In the genomic region with DNA sequence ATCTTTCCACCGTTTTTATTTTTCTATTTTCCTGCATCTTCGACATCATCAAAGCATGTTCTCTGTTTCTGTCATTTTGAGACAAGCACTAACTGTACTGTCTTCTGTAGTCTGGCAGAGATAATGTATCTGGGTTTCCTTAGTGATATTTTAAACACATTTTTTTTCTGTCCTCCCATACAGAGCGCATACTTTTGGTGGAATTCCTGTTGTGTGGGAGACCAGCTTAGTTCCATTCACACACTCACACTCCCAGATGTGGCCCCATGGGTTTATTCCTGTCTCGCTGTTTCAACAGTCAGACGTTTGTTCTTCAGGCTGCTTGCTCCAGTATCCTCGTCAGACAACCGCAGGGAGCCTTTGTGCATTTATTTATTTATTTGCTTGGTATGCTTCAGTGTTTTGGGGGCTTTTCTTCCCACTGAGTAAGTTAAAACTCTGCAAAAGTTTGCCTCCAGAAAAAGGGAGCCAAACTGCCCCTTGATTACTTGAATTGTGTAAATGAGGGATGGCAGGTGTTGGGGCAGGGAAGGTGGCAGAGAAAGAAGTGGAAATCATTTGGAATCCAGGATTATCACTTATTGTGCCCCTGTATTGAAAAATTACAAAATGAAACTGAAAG, we compare ENCODE assay signal across 10 cellular contexts.
DNase-seq lines count a peak whose midpoint lies in the region; ATAC-seq and TF ChIP-seq lines count a peak whose summit lies in the region.
"Had no signal": no experiment of that assay in that cellular context is flagged by ENCODE, and none has a peak within 500 bp of the region (broad histone marks: within the 10 kb centered on the region; RNA-seq: fewer than 3 reads in every experiment).

No MANE protein-coding gene starts in this region.

- no peak for TF ChIP-seq CTCF in heart right ventricle (IDR thresholded peaks at IDR 0.05)

- H3K4me1 ChIP-seq in heart right ventricle = peaks cover 0 to 62% (median 46%) of the 10 kb centered on the region in 9 donors

- H3K27me3 Mint-ChIP-seq in activated CD4-positive, alpha-beta T cell treated with anti-CD3 and anti-CD28 coated beads, Interleukin-2, amount 10 ng/mL, durations not matched to agents 24 days and 14 days = no peaks in the 10 kb centered on the region

- H3K9me3 Mint-ChIP-seq in activated CD4-positive, alpha-beta T cell treated with anti-CD3 and anti-CD28 coated beads, Interleukin-2, amount 10 ng/mL, durations not matched to agents 24 days and 14 days = peaks cover 11% of the 10 kb centered on the region

- 11 to 20% methylated on average over 7 of the region's 7 CpGs for WGBS in heart right ventricle, 2 donors

- H3K4me3 Mint-ChIP-seq in activated CD4-positive, alpha-beta T cell treated with anti-CD3 and anti-CD28 coated beads, Interleukin-2, amount 10 ng/mL, durations not matched to agents 24 days and 14 days = no peak overlapping the region

- peak; percentile 82 to 92 (median 90) for ATAC-seq in heart right ventricle
- ATAC-seq: K562 had no signal

- H3K4me3 ChIP-seq in heart right ventricle = peak overlapping the region in 9 of 10 donors; percentile 10 to 56 (median 45)
- H3K4me3 ChIP-seq: K562 had no signal

- peak overlapping the region; percentile 72 to 96 (median 89) for H3K27ac ChIP-seq in heart right ventricle

- no peaks in the 10 kb centered on the region for H3K27me3 ChIP-seq in heart right ventricle

- DNase-seq in Daoy (ENCODE audit: low read depth) = peak; percentile 91
- peak; percentile 100 for DNase-seq in amniotic epithelial cell (ENCODE audit: low read depth)
- DNase-seq in heart right ventricle = peak in 1 of 2 donors; percentile 87
- DNase-seq in putamen (ENCODE audit: low spot score) = peak; percentile 20
- DNase-seq in NCI-H1092 (lab: John Stamatoyannopoulos, UW) = no peak
- no peak for DNase-seq in activated CD4-positive, alpha-beta T cell treated with anti-CD3 and anti-CD28 coated beads, Interleukin-2, amount 10 ng/mL, durations not matched to agents 24 days and 14 days
- no peak for DNase-seq in SHP77 treated with DMSO at 0.1 percent for 48 hours (lab: John Stamatoyannopoulos, UW)
- DNase-seq in activated CD4-positive, alpha-beta T cell treated with anti-CD3 and anti-CD28 coated beads, Interleukin-2, amount 50 U/mL, for 48 hours = no peak
- DNase-seq: stimulated activated CD4-positive, alpha-beta T cell treated with anti-CD3 and anti-CD28 coated beads, Interleukin-2, amount 100 ng/mL, for 48 hours had no signal

- H3K27ac Mint-ChIP-seq in activated CD4-positive, alpha-beta T cell treated with anti-CD3 and anti-CD28 coated beads, Interleukin-2, amount 10 ng/mL, durations not matched to agents 24 days and 14 days = no peak overlapping the region

- H3K9me3 ChIP-seq in heart right ventricle = peaks cover 0 to 6% (median 2%) of the 10 kb centered on the region in 11 donors

- intact Hi-C loops in heart right ventricle (cut with DNase I) = loop anchor here in 7 of 10 donors (1.0 to 10.0 kb wide), 17 partner anchors 41 to 525 kb away; no protein-coding TSS in a partner anchor
- intact Hi-C loops in activated CD4-positive, alpha-beta T cell treated with anti-CD3 and anti-CD28 coated beads, Interleukin-2, amount 10 ng/mL, durations not matched to agents 24 days and 14 days (cut with micrococcal nuclease) = loop anchor here (2.0 to 10.0 kb wide), 5 partner anchors 111 to 1017 kb away; no protein-coding TSS in a partner anchor

- H3K4me1 Mint-ChIP-seq in activated CD4-positive, alpha-beta T cell treated with anti-CD3 and anti-CD28 coated beads, Interleukin-2, amount 10 ng/mL, durations not matched to agents 24 days and 14 days = peaks cover 38% of the 10 kb centered on the region

- H3K36me3 Mint-ChIP-seq in activated CD4-positive, alpha-beta T cell treated with anti-CD3 and anti-CD28 coated beads, Interleukin-2, amount 10 ng/mL, durations not matched to agents 24 days and 14 days (ENCODE audit: low read depth) = no peaks in the 10 kb centered on the region

- H3K36me3 ChIP-seq in heart right ventricle = no peaks in the 10 kb centered on the region

Comparison
In these comparisons a context has a peak if more than half of its experiments do, and no peak if none do; other contexts are left out.
1. DNase-seq: peak in Daoy (single experiment), amniotic epithelial cell (single experiment) and putamen (single experiment); none in NCI-H1092 (single experiment), activated CD4-positive, alpha-beta T cell treated with anti-CD3 and anti-CD28 coated beads, Interleukin-2, amount 10 ng/mL, durations not matched to agents 24 days and 14 days (single experiment), SHP77 treated with DMSO at 0.1 percent for 48 hours (single experiment) and activated CD4-positive, alpha-beta T cell treated with anti-CD3 and anti-CD28 coated beads, Interleukin-2, amount 50 U/mL, for 48 hours (0 of 2).